Comparison of ENCODE assay signal across 1 cellular context in genomic region chr6:85865665-85866372, GRCh38.
TF ChIP-seq lines count a peak whose summit lies in the region.

No MANE protein-coding gene starts in this region.

TF ChIP-seq in SK-N-SH treated with all-trans-retinoic acid at 6 μM for 48 hours, 23 proteins besides CTCF, POLR2A, EP300 and RAD21 (continued from another document):
- TF ChIP-seq ZNF565 (CRISPR knock-in tag; conservative IDR thresholded peaks at IDR 0.05; ENCODE audit: low read depth) (no peak), PATZ1 (CRISPR knock-in tag; IDR thresholded peaks at IDR 0.05; ENCODE audit: borderline replicate concordance) (no peak)
